In genomic region chr2:119482481-119483394, GRCh38 we compare ENCODE assay signal across 16 cellular contexts. TPM values are rescaled to one million over a fixed set of nuclear protein-coding genes. Genes with fewer than 3 reads are reported as not detected.
DNase-seq lines count a peak whose midpoint lies in the region; ATAC-seq and TF ChIP-seq lines count a peak whose summit lies in the region.
"Had no signal": no experiment of that assay in that cellular context is flagged by ENCODE, and none has a peak within 500 bp of the region (broad histone marks: within the 10 kb centered on the region; RNA-seq: fewer than 3 reads in every experiment).

No MANE protein-coding gene starts in this region.

- H3K27ac ChIP-seq in lung (ENCODE audit: low read depth in 1 of 2, low read length in 1 of 2), result peak overlapping the region in 1 of 2 donors; percentile 39
- H3K27ac ChIP-seq in aorta (ENCODE audit: low read depth in 1 of 2, low read length in 2 of 2), result peak overlapping the region; percentile 36 to 82
- H3K27ac ChIP-seq: ovary had no signal

- H3K9me3 ChIP-seq in lung (ENCODE audit: control insufficient read depth in 2 of 2, insufficient read depth in 1 of 2, low read length in 1 of 2) (peaks cover 0 to 3% of the 10 kb centered on the region in 2 donors), aorta (ENCODE audit: control insufficient read depth, low read length) (no peaks in the 10 kb centered on the region)
- H3K9me3 ChIP-seq: ovary had no signal

- intact Hi-C loops in aorta (cut with DNase I), result no loop called here

- 68 to 72% methylated on average over 20 of the region's 20 CpGs for WGBS in lung, 2 donors
- WGBS in aorta, 2 donors, result 8% methylated on average over 20 of the region's 20 CpGs

- DNase-seq in activated CD8-positive, alpha-beta memory T cell treated with anti-CD3 and anti-CD28 coated beads for 24 hours, result peak; percentile 28
- DNase-seq in activated CD8-positive, alpha-beta memory T cell treated with anti-CD3 and anti-CD28 coated beads, Interleukin-2, amount 50 U/mL, for 4 hours, result no peak
- DNase-seq in ecto neural progenitor cell (ENCODE audit: low spot score) (peak; percentile 47), lung (ENCODE audit: low spot score) (peak; percentile 27), aorta (peak; percentile 90), GDM1 (lab: John Stamatoyannopoulos, UW) (no peak), NCI-H2196 treated with DMSO at 0.1 percent for 48 hours (lab: John Stamatoyannopoulos, UW; ENCODE audit: unreplicated experiment) (no peak)
- DNase-seq: activated naive CD4-positive, alpha-beta T cell treated with anti-CD3 and anti-CD28 coated beads for 36 hours; DMS153; NCI-H446 treated with DMSO at 0.1 percent for 48 hours; stimulated activated CD4-positive, alpha-beta T cell treated with anti-CD3 and anti-CD28 coated beads, Interleukin-4, amount 100 ng/mL, for 1 hour had no signal

- no peak for TF ChIP-seq CTCF in lung (IDR thresholded peaks at IDR 0.05; ENCODE audit: control extremely low read depth, extremely low read depth)

- H3K36me3 ChIP-seq in lung (ENCODE audit: control insufficient read depth in 2 of 2, insufficient read depth in 2 of 2, low read length in 2 of 2), result no peaks in the 10 kb centered on the region
- H3K36me3 ChIP-seq in aorta (ENCODE audit: control insufficient read depth in 1 of 2, insufficient read depth in 2 of 2, low read length in 1 of 2), result no peaks in the 10 kb centered on the region
- H3K36me3 ChIP-seq: ovary had no signal

- ATAC-seq in lung (ENCODE audit: insufficient read depth, low FRiP score) (no peak), aorta (ENCODE audit: low FRiP score) (peak; percentile 89), HG03108 (IDR thresholded peaks at IDR 0.05; ENCODE audit: unreplicated experiment) (no peak)

- no peaks in the 10 kb centered on the region for H3K27me3 ChIP-seq in lung (ENCODE audit: control insufficient read depth, insufficient read depth)
- H3K27me3 ChIP-seq in aorta (ENCODE audit: control insufficient read depth in 1 of 2, insufficient read depth in 2 of 2, low read length in 1 of 2), result no peaks in the 10 kb centered on the region
- H3K27me3 ChIP-seq: ovary had no signal

- H3K4me3 ChIP-seq in lung (no peak overlapping the region), aorta (ENCODE audit: low read length in 2 of 2) (no peak overlapping the region)
- H3K4me3 ChIP-seq: ovary had no signal

- peaks cover 0 to 17% of the 10 kb centered on the region in 2 donors for H3K4me1 ChIP-seq in lung (ENCODE audit: control insufficient read depth in 2 of 2, insufficient read depth in 2 of 2, low read length in 2 of 2)
- H3K4me1 ChIP-seq in aorta (ENCODE audit: control insufficient read depth in 1 of 2, insufficient read depth in 2 of 2, low read length in 2 of 2), result peaks cover 0 to 7% of the 10 kb centered on the region in 2 donors

RNA-seq across cellular contexts. Expression of gene SCTR, which starts 41.5 kb away (rescaled TPM):
- total RNA-seq in lung (10 to 100 TPM; 22.3 to 42.7 TPM), aorta (not detected)
- polyA plus RNA-seq in lung (10 to 100 TPM in 1 of 2 donors, 1 to 10 TPM in 1; 4.6 to 33.8 TPM), aorta (under 1 TPM in 1 of 2 donors, not detected in 1; 0.13 TPM)
- total RNA-seq: activated naive CD4-positive, alpha-beta T cell treated with anti-CD3 and anti-CD28 coated beads for 36 hours; chondrocyte; kidney epithelial cell; SK-MEL-5 had no signal

RNA-seq across cellular contexts. Expression of gene TMEM37, which starts 51.1 kb away (rescaled TPM):
- 10 to 100 TPM; 11.5 to 14.3 TPM for total RNA-seq in lung
- 10 to 100 TPM in 1 of 2 donors, 1 to 10 TPM in 1; 9.9 to 12.7 TPM for polyA plus RNA-seq in lung
- total RNA-seq in aorta, result 10 to 100 TPM in 1 of 2 donors, 1 to 10 TPM in 1; 5.2 to 11.0 TPM
- 10 to 100 TPM in 1 of 2 donors, 1 to 10 TPM in 1; 1.2 to 19.8 TPM for polyA plus RNA-seq in aorta
- total RNA-seq: activated naive CD4-positive, alpha-beta T cell treated with anti-CD3 and anti-CD28 coated beads for 36 hours; kidney epithelial cell; SK-MEL-5 had no signal

Comparison
In these comparisons a context has a peak if more than half of its experiments do, and no peak if none do; other contexts are left out.
1. DNase-seq: peak in activated CD8-positive, alpha-beta memory T cell treated with anti-CD3 and anti-CD28 coated beads for 24 hours (single experiment), ecto neural progenitor cell (single experiment), lung (single experiment) and aorta (2 of 2); none in activated CD8-positive, alpha-beta memory T cell treated with anti-CD3 and anti-CD28 coated beads, Interleukin-2, amount 50 U/mL, for 4 hours (single experiment), GDM1 (single experiment) and NCI-H2196 treated with DMSO at 0.1 percent for 48 hours (single experiment).
2. RNA of gene SCTR, which starts 41.5 kb away (total RNA-seq): 22.3 to 42.7 TPM in lung; not detected in aorta; every median in the first group is over 10 times any median in the second.